In genomic region chr12:31758297-31758696, GRCh38 we compare ENCODE assay signal across 1 cellular context.
TF ChIP-seq lines count a peak whose summit lies in the region.

No MANE protein-coding gene starts in this region.

TF ChIP-seq in HEK293, 187 proteins besides CTCF, POLR2A, EP300 and RAD21:
- TF ChIP-seq ZNF223 (tag by site-specific recombination; IDR thresholded peaks at IDR 0.05): peak; percentile 98
- 0 out of 2 replicates have a peak, but pooled peaks have one; percentile 68 for TF ChIP-seq ZNF621 (tag by site-specific recombination; IDR thresholded peaks at IDR 0.05)
- peak; percentile 74 for TF ChIP-seq KLF1 (tag by site-specific recombination; IDR thresholded peaks at IDR 0.05)
- peak; percentile 39; the same call in 1 of the 2 replicates for TF ChIP-seq SP3 (tag by site-specific recombination; IDR thresholded peaks at IDR 0.05)
- peak; percentile 82; the same call in 1 of the 2 replicates for TF ChIP-seq ZNF169 (tag by site-specific recombination; IDR thresholded peaks at IDR 0.05)
- TF ChIP-seq SALL2 (tag by site-specific recombination; IDR thresholded peaks at IDR 0.05; ENCODE audit: borderline replicate concordance): peak; percentile 66; the same call in 1 of the 2 replicates
- peak; percentile 27; the same call in 1 of the 2 replicates for TF ChIP-seq RBAK (tag by site-specific recombination; IDR thresholded peaks at IDR 0.05)
- TF ChIP-seq KLF17 (tag by site-specific recombination; IDR thresholded peaks at IDR 0.05): peak; percentile 77
- 0 out of 2 replicates have a peak, but pooled peaks have one; percentile 47 for TF ChIP-seq ZSCAN5A (tag by site-specific recombination; IDR thresholded peaks at IDR 0.05)
TF ChIP-seq in HEK293: peak in this region for 9; not testable (repeated sequence) for 178.
